In the genomic region with DNA sequence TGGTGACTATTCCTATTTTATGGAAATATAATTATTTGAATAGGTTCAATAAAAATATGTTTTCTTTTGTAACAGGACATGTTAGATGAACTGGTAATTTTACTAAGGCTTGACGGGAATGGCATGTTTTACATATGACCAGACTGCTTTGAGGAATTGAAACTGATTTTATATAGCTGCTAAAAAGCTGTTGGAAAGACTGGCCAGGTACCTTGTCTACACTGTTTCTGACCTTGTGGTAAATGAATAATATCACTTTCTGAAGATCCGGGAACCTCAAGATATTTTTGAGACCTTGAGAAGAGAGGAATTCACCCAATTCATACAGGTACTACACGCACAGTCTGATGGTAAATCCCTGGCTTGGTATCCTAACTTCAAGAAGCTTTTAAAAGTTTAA, we compare ENCODE assay signal across 1 cellular context.
TF ChIP-seq lines count a peak whose summit lies in the region.

No MANE protein-coding gene starts in this region.

TF ChIP-seq in GM12878, 131 proteins besides CTCF, POLR2A, EP300 and RAD21 (continued from another document and continues in another):
- TF ChIP-seq ZBTB40 (IDR thresholded peaks at IDR 0.05; ENCODE audit: borderline replicate concordance) (no peak), SUZ12 (IDR thresholded peaks at IDR 0.05; ENCODE audit: unreplicated experiment) (no peak), HDGF (IDR thresholded peaks at IDR 0.05) (no peak), HCFC1 (IDR thresholded peaks at IDR 0.05; ENCODE audit: low read length) (no peak), MEF2B (IDR thresholded peaks at IDR 0.05; ENCODE audit: partially characterized antibody, poor library complexity, severe bottlenecking) (peak; percentile 36), ZSCAN29 (IDR thresholded peaks at IDR 0.05) (peak; percentile 98), PBX3 (IDR thresholded peaks at IDR 0.05; ENCODE audit: insufficient replicate concordance, low read depth, low read length) (no peak), ETV6 (conservative IDR thresholded peaks at IDR 0.05 in 1 of 2, IDR thresholded peaks at IDR 0.05 in 1 of 2; ENCODE audit: borderline replicate concordance in 1 of 2, low read depth in 1 of 2) (no peak), EZH2 (IDR thresholded peaks at IDR 0.05; ENCODE audit: borderline replicate concordance, control insufficient read depth, low read depth, low read length) (no peak), STAT1 (conservative IDR thresholded peaks at IDR 0.05) (no peak), RCOR1 (conservative IDR thresholded peaks at IDR 0.05; ENCODE audit: low read depth, low read length) (no peak), SRF (IDR thresholded peaks at IDR 0.05; ENCODE audit: low read depth in 2 of 2, low read length in 2 of 2) (no peak), E2F8 (IDR thresholded peaks at IDR 0.05; ENCODE audit: low read depth, partially characterized antibody) (no peak), CEBPB (IDR thresholded peaks at IDR 0.05; ENCODE audit: borderline replicate concordance in 1 of 2, low read depth in 2 of 2, low read length in 2 of 2) (peak in 1 of 2 experiments; percentile 41; a peak in 1 of 4 replicates), ZZZ3 (IDR thresholded peaks at IDR 0.05; ENCODE audit: control insufficient read depth, insufficient read length, low read depth) (no peak), ATF7 (IDR thresholded peaks at IDR 0.05; ENCODE audit: low read depth) (no peak), HDAC2 (IDR thresholded peaks at IDR 0.05) (no peak), GATAD2B (conservative IDR thresholded peaks at IDR 0.05; ENCODE audit: low read depth) (no peak), RUNX3 (IDR thresholded peaks at IDR 0.05; ENCODE audit: low read length) (peak; percentile 84), CHD4 (IDR thresholded peaks at IDR 0.05) (no peak), E2F4 (IDR thresholded peaks at IDR 0.05; ENCODE audit: low read depth, low read length) (no peak), E4F1 (IDR thresholded peaks at IDR 0.05; ENCODE audit: borderline replicate concordance, partially characterized antibody) (no peak), CBFB (IDR thresholded peaks at IDR 0.05; ENCODE audit: low read depth) (no peak), PAX5 (IDR thresholded peaks at IDR 0.05; ENCODE audit: borderline replicate concordance, low read depth, low read length) (no peak)
- TF ChIP-seq, protein P1, sequence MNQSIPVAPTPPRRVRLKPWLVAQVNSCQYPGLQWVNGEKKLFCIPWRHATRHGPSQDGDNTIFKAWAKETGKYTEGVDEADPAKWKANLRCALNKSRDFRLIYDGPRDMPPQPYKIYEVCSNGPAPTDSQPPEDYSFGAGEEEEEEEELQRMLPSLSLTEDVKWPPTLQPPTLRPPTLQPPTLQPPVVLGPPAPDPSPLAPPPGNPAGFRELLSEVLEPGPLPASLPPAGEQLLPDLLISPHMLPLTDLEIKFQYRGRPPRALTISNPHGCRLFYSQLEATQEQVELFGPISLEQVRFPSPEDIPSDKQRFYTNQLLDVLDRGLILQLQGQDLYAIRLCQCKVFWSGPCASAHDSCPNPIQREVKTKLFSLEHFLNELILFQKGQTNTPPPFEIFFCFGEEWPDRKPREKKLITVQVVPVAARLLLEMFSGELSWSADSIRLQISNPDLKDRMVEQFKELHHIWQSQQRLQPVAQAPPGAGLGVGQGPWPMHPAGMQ (IDR thresholded peaks at IDR 0.05; ENCODE audit: borderline replicate concordance): no peak
- TF ChIP-seq, protein P2, sequence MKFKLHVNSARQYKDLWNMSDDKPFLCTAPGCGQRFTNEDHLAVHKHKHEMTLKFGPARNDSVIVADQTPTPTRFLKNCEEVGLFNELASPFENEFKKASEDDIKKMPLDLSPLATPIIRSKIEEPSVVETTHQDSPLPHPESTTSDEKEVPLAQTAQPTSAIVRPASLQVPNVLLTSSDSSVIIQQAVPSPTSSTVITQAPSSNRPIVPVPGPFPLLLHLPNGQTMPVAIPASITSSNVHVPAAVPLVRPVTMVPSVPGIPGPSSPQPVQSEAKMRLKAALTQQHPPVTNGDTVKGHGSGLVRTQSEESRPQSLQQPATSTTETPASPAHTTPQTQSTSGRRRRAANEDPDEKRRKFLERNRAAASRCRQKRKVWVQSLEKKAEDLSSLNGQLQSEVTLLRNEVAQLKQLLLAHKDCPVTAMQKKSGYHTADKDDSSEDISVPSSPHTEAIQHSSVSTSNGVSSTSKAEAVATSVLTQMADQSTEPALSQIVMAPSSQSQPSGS (IDR thresholded peaks at IDR 0.05; ENCODE audit: low read length): peak; percentile 71; the same call in 1 of the 2 replicates
- TF ChIP-seq, protein P3, sequence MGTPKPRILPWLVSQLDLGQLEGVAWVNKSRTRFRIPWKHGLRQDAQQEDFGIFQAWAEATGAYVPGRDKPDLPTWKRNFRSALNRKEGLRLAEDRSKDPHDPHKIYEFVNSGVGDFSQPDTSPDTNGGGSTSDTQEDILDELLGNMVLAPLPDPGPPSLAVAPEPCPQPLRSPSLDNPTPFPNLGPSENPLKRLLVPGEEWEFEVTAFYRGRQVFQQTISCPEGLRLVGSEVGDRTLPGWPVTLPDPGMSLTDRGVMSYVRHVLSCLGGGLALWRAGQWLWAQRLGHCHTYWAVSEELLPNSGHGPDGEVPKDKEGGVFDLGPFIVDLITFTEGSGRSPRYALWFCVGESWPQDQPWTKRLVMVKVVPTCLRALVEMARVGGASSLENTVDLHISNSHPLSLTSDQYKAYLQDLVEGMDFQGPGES (IDR thresholded peaks at IDR 0.05): no peak
- TF ChIP-seq, protein P4, sequence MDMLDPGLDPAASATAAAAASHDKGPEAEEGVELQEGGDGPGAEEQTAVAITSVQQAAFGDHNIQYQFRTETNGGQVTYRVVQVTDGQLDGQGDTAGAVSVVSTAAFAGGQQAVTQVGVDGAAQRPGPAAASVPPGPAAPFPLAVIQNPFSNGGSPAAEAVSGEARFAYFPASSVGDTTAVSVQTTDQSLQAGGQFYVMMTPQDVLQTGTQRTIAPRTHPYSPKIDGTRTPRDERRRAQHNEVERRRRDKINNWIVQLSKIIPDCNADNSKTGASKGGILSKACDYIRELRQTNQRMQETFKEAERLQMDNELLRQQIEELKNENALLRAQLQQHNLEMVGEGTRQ (IDR thresholded peaks at IDR 0.05; ENCODE audit: borderline replicate concordance, low read depth, low read length): no peak
- TF ChIP-seq, protein P5, sequence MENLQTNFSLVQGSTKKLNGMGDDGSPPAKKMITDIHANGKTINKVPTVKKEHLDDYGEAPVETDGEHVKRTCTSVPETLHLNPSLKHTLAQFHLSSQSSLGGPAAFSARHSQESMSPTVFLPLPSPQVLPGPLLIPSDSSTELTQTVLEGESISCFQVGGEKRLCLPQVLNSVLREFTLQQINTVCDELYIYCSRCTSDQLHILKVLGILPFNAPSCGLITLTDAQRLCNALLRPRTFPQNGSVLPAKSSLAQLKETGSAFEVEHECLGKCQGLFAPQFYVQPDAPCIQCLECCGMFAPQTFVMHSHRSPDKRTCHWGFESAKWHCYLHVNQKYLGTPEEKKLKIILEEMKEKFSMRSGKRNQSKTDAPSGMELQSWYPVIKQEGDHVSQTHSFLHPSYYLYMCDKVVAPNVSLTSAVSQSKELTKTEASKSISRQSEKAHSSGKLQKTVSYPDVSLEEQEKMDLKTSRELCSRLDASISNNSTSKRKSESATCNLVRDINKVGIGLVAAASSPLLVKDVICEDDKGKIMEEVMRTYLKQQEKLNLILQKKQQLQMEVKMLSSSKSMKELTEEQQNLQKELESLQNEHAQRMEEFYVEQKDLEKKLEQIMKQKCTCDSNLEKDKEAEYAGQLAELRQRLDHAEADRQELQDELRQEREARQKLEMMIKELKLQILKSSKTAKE (IDR thresholded peaks at IDR 0.05; ENCODE audit: low read depth, poor library complexity, severe bottlenecking): peak; percentile 79
